9 cellular contexts compared by ENCODE assay signal in the genomic region with DNA sequence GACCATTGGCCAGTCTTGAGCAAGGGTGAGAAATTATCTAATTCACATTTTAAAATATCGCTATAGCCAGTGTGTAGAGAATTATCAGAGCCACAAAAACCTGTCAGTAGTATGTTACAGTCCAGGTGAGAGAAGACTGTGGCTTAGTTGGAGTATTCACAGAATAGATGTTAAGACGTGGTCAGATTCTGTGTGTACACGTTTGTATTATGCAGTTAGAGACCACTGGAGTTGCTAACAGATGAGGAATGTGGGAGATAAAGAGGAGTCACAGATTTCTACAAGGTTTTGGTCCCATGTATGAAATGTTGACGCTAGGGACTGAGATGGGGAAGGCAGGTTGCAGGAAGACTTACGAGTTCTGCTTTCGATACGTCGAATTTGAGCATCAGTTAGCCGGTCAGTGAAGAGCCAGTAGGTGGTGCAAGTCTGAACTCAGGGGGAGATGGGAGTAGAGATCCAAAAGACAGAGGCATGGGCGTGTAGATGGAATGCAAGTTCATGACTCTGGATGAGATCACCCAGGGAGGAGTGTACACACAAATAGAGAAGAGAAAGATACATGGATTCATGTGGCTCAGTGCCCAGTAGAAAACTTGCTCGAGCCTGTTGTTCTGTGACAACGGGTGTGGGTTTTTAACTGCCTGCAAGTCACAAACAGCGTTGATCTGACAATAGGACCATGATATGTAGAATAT.
DNase-seq lines count a peak whose midpoint lies in the region; ATAC-seq and TF ChIP-seq lines count a peak whose summit lies in the region.
"Had no signal": no experiment of that assay in that cellular context is flagged by ENCODE, and none has a peak within 500 bp of the region (broad histone marks: within the 10 kb centered on the region; RNA-seq: fewer than 3 reads in every experiment).

No MANE protein-coding gene starts in this region.

- no peaks in the 10 kb centered on the region for H3K9me3 ChIP-seq in neutrophil

- DNase-seq in COR-L47 (lab: John Stamatoyannopoulos, UW) (peak; percentile 75), NCI-H69 (lab: John Stamatoyannopoulos, UW) (peak; percentile 93), epithelial cell of prostate (ENCODE audit: low read depth, low spot score) (peak; percentile 99), nucleus accumbens (lab: John Stamatoyannopoulos, UW) (no peak)
- DNase-seq in stimulated activated CD4-positive, alpha-beta T cell treated with anti-CD3 and anti-CD28 coated beads, Interleukin-4, amount 100 ng/mL, for 4 hours: no peak
- DNase-seq: naive B cell had no signal

- H3K27ac ChIP-seq in epithelial cell of prostate (peak overlapping the region; percentile 97), neutrophil (peak overlapping the region; percentile 77)

- TF ChIP-seq CTCF in neutrophil (IDR thresholded peaks at IDR 0.05): no peak

- no peak for ATAC-seq in GM19023 (IDR thresholded peaks at IDR 0.05; ENCODE audit: unreplicated experiment)
- ATAC-seq in HG03095 (IDR thresholded peaks at IDR 0.05; ENCODE audit: unreplicated experiment): no peak

- H3K4me3 ChIP-seq in neutrophil (ENCODE audit: low read depth in 1 of 2, low read length in 1 of 2): peak overlapping the region; percentile 7 to 20

- peaks cover 62% of the 10 kb centered on the region in 2 experiments for H3K4me1 ChIP-seq in neutrophil (ENCODE audit: control insufficient read depth in 1 of 2, insufficient read depth in 1 of 2, low read depth in 1 of 2, low read length in 1 of 2)

- H3K36me3 ChIP-seq in neutrophil: no peaks in the 10 kb centered on the region

- H3K27me3 ChIP-seq in neutrophil: no peaks in the 10 kb centered on the region

Comparison
In these comparisons a context has a peak if more than half of its experiments do, and no peak if none do; other contexts are left out.
1. DNase-seq: peak in COR-L47 (single experiment), NCI-H69 (single experiment) and epithelial cell of prostate (single experiment); none in stimulated activated CD4-positive, alpha-beta T cell treated with anti-CD3 and anti-CD28 coated beads, Interleukin-4, amount 100 ng/mL, for 4 hours (0 of 2) and nucleus accumbens (0 of 56).